ENCODE assay signal across 3 cellular contexts in genomic region chr1:52590275-52590674, GRCh38.
TF ChIP-seq lines count a peak whose summit lies in the region.

No MANE protein-coding gene starts in this region.

TF ChIP-seq in HEK293, 187 proteins besides CTCF, POLR2A, EP300 and RAD21:
- TF ChIP-seq SP7 (tag by site-specific recombination; IDR thresholded peaks at IDR 0.05) (no peak), ZNF692 (tag by site-specific recombination; IDR thresholded peaks at IDR 0.05) (0 out of 2 replicates have a peak, but pooled peaks have one; percentile 49)

TF ChIP-seq in GM12878, 131 proteins besides CTCF, POLR2A, EP300 and RAD21:
- TF ChIP-seq SUPT20H (IDR thresholded peaks at IDR 0.05; ENCODE audit: borderline replicate concordance, control insufficient read depth, low read depth, low read length) = no peak
- no peak for TF ChIP-seq PBX3 (IDR thresholded peaks at IDR 0.05; ENCODE audit: insufficient replicate concordance, low read depth, low read length)
- no peak for TF ChIP-seq MYC (IDR thresholded peaks at IDR 0.05; ENCODE audit: insufficient read depth, insufficient read length, insufficient replicate concordance, low read length, severe bottlenecking)
- TF ChIP-seq BMI1 (IDR thresholded peaks at IDR 0.05; ENCODE audit: borderline replicate concordance) = 0 out of 2 replicates have a peak, but pooled peaks have one; percentile 30
- no peak for TF ChIP-seq ZBTB4 (CRISPR knock-in tag; IDR thresholded peaks at IDR 0.05)
- no peak for TF ChIP-seq USF1 (IDR thresholded peaks at IDR 0.05; ENCODE audit: borderline replicate concordance, extremely low read length, insufficient read depth, low read depth, low read length)
- no peak for TF ChIP-seq SREBF1 (IDR thresholded peaks at IDR 0.05; ENCODE audit: low read length)

TF ChIP-seq in neural cell, 6 proteins besides CTCF, POLR2A, EP300 and RAD21:
- TF ChIP-seq POLR2AphosphoS5 (IDR thresholded peaks at IDR 0.05) (no peak), SMC3 (conservative IDR thresholded peaks at IDR 0.05; ENCODE audit: poor library complexity) (peak; percentile 18), REST (IDR thresholded peaks at IDR 0.05; ENCODE audit: borderline replicate concordance) (peak; percentile 11), EZH2 (IDR thresholded peaks at IDR 0.05; ENCODE audit: borderline replicate concordance, insufficient read depth, low read length, poor library complexity, severe bottlenecking) (no peak), MXI1 (conservative IDR thresholded peaks at IDR 0.05; ENCODE audit: poor library complexity, severe bottlenecking) (no peak), TAF1 (IDR thresholded peaks at IDR 0.05; ENCODE audit: low read depth) (no peak)
